ENCODE assay signal across 25 cellular contexts in genomic region chr6:157457787-157458186, GRCh38.
"Had no signal": no experiment of that assay in that cellular context is flagged by ENCODE, and none has a peak within 500 bp of the region (broad histone marks: within the 10 kb centered on the region; RNA-seq: fewer than 3 reads in every experiment).

No MANE protein-coding gene starts in this region.

- H3K36me3 Mint-ChIP-seq: naive thymus-derived CD8-positive, alpha-beta T cell; neural progenitor cell; stimulated activated effector memory CD8-positive, alpha-beta T cell treated with anti-CD3 and anti-CD28 coated beads, Interleukin-12 subunit alpha, Interleukin-12 subunit beta, amount 100 ng/mL, for 72 hours had no signal

- DNase-seq: hippocampal formation; kidney glomerular epithelial cell; left cardiac atrium; left lung; lower lobe of right lung; mammary epithelial cell; mesenchymal stem cell; naive thymus-derived CD8-positive, alpha-beta T cell; nephron progenitor cell; ovary; retina; right cardiac atrium; stimulated activated CD4-positive, alpha-beta T cell treated with anti-CD3 and anti-CD28 coated beads, Interleukin-12 subunit alpha, Interleukin-12 subunit beta, amount 100 ng/mL, for 4 hours; stimulated activated CD4-positive, alpha-beta T cell treated with anti-CD3 and anti-CD28 coated beads, Interleukin-4, amount 100 ng/mL, for 24 hours; stimulated activated naive CD4-positive, alpha-beta T cell treated with Interleukin-2 at 50 U/mL for 16 hours; stimulated activated naive CD8-positive, alpha-beta T cell treated with anti-CD3 and anti-CD28 coated beads, Interleukin-15, amount 100 ng/mL, for 72 hours; tibial artery; trophoblast cell; upper lobe of right lung had no signal

- H3K9me3 Mint-ChIP-seq: naive thymus-derived CD8-positive, alpha-beta T cell; nephron progenitor cell; neural progenitor cell; stimulated activated effector memory CD8-positive, alpha-beta T cell treated with anti-CD3 and anti-CD28 coated beads, Interleukin-12 subunit alpha, Interleukin-12 subunit beta, amount 100 ng/mL, for 72 hours; stimulated activated naive CD8-positive, alpha-beta T cell treated with anti-CD3 and anti-CD28 coated beads, Interleukin-15, amount 100 ng/mL, for 72 hours had no signal

- ATAC-seq: left cardiac atrium; left lung; lower lobe of right lung; naive thymus-derived CD8-positive, alpha-beta T cell; right cardiac atrium; sciatic nerve; stimulated activated effector memory CD8-positive, alpha-beta T cell treated with anti-CD3 and anti-CD28 coated beads, Interleukin-12 subunit alpha, Interleukin-12 subunit beta, amount 100 ng/mL, for 72 hours; stimulated activated naive CD8-positive, alpha-beta T cell treated with anti-CD3 and anti-CD28 coated beads, Interleukin-15, amount 100 ng/mL, for 72 hours; upper lobe of right lung had no signal

- H3K9ac ChIP-seq: neural progenitor cell had no signal

- H3K27me3 ChIP-seq: left lung, neural progenitor cell, ovary, tibial artery, upper lobe of right lung had no signal

- H3K36me3 ChIP-seq: left lung, lower lobe of right lung, neural progenitor cell, ovary, thoracic aorta, tibial artery, upper lobe of right lung had no signal

- H3K4me2 ChIP-seq: neural progenitor cell had no signal

- H3K9me3 ChIP-seq: left lung, lower lobe of right lung, ovary, thoracic aorta, tibial artery, upper lobe of right lung had no signal

- H3K27ac ChIP-seq: left lung, lower lobe of right lung, neural progenitor cell, ovary, skin epidermis, thoracic aorta, tibial artery, upper lobe of right lung had no signal

- H3K27ac Mint-ChIP-seq: naive thymus-derived CD8-positive, alpha-beta T cell; nephron progenitor cell; neural progenitor cell; progenitor cell of endocrine pancreas; stimulated activated effector memory CD8-positive, alpha-beta T cell treated with anti-CD3 and anti-CD28 coated beads, Interleukin-12 subunit alpha, Interleukin-12 subunit beta, amount 100 ng/mL, for 72 hours; stimulated activated naive CD8-positive, alpha-beta T cell treated with anti-CD3 and anti-CD28 coated beads, Interleukin-15, amount 100 ng/mL, for 72 hours had no signal

- H2AFZ ChIP-seq: neural progenitor cell had no signal

- H3K4me3 ChIP-seq: left lung, lower lobe of right lung, neural progenitor cell, ovary, skin epidermis, thoracic aorta, tibial artery, upper lobe of right lung had no signal

- H3K4me3 Mint-ChIP-seq: naive thymus-derived CD8-positive, alpha-beta T cell; nephron progenitor cell; neural progenitor cell; stimulated activated effector memory CD8-positive, alpha-beta T cell treated with anti-CD3 and anti-CD28 coated beads, Interleukin-12 subunit alpha, Interleukin-12 subunit beta, amount 100 ng/mL, for 72 hours; stimulated activated naive CD8-positive, alpha-beta T cell treated with anti-CD3 and anti-CD28 coated beads, Interleukin-15, amount 100 ng/mL, for 72 hours had no signal
